In genomic region chr7:1986366-1987083, GRCh38 we compare ENCODE assay signal across 16 cellular contexts.
DNase-seq lines count a peak whose midpoint lies in the region; ATAC-seq and TF ChIP-seq lines count a peak whose summit lies in the region.
"Had no signal": no experiment of that assay in that cellular context is flagged by ENCODE, and none has a peak within 500 bp of the region (broad histone marks: within the 10 kb centered on the region; RNA-seq: fewer than 3 reads in every experiment).

No MANE protein-coding gene starts in this region.

- H3K9me3 ChIP-seq in spleen: no peaks in the 10 kb centered on the region
- H3K9me3 ChIP-seq in body of pancreas: no peaks in the 10 kb centered on the region
- H3K9me3 ChIP-seq: ascending aorta had no signal

- H3K27ac Mint-ChIP-seq in T-cell: peak overlapping the region; percentile 85 to 86
- peak overlapping the region; percentile 90 for H3K27ac Mint-ChIP-seq in activated naive CD8-positive, alpha-beta T cell treated with anti-CD3 and anti-CD28 coated beads for 36 hours

- ATAC-seq in T-cell (replicated peaks in 1 of 4) (peak; percentile 75 to 90 (median 83)), body of pancreas (no peak)
- ATAC-seq: left lobe of liver had no signal

- in situ Hi-C loops in GM13977 (cut with MboI; ENCODE audit: low pct_unique_long_range_greater_than_20kb, low sequenced_read_pairs, unreplicated experiment): no loop called here

- H3K4me1 ChIP-seq in spleen: peaks cover 0 to 34% (median 10%) of the 10 kb centered on the region in 6 donors
- no peaks in the 10 kb centered on the region for H3K4me1 ChIP-seq in body of pancreas
- H3K4me1 ChIP-seq: ascending aorta had no signal

- no peak for TF ChIP-seq CTCF in spleen (IDR thresholded peaks at IDR 0.05 in 8 of 11, conservative IDR thresholded peaks at IDR 0.05 in 3 of 11)
- no peak for TF ChIP-seq CTCF in body of pancreas (IDR thresholded peaks at IDR 0.05)
- no peak for TF ChIP-seq CTCF in GM13977 (IDR thresholded peaks at IDR 0.05; ENCODE audit: extremely low read depth, insufficient read depth, missing control alignments)

- peaks cover 0 to 23% (median 0%) of the 10 kb centered on the region in 6 donors for H3K36me3 ChIP-seq in spleen
- H3K36me3 ChIP-seq in body of pancreas (replicated peaks in 1 of 2; ENCODE audit: insufficient read depth in 1 of 2, low read depth in 2 of 2): no peaks in the 10 kb centered on the region
- H3K36me3 ChIP-seq: ascending aorta had no signal

- DNase-seq in activated CD8-positive, alpha-beta memory T cell treated with anti-CD3 and anti-CD28 coated beads for 24 hours: peak; percentile 67
- no peak for DNase-seq in activated CD8-positive, alpha-beta memory T cell treated with anti-CD3 and anti-CD28 coated beads, Interleukin-2, amount 50 U/mL, for 48 hours
- peak in 32 of 34 experiments; percentile 10 to 72 (median 47) for DNase-seq in T-cell
- peak; percentile 44 for DNase-seq in activated naive CD8-positive, alpha-beta T cell treated with anti-CD3 and anti-CD28 coated beads for 36 hours
- DNase-seq in spleen: peak; percentile 73
- no peak for DNase-seq in body of pancreas
- DNase-seq in islet precursor cell: no peak
- DNase-seq in GM13977 (ENCODE audit: low spot score): no peak
- DNase-seq: ACHN; MM.1S; NCI-H2081 treated with DMSO at 0.1 percent for 48 hours; NCI-H69; RPMI8226; stimulated activated naive CD4-positive, alpha-beta T cell treated with Interleukin-2 at 50 U/mL for 16 hours had no signal

- intact Hi-C loops in spleen (cut with DNase I; ENCODE audit: low total_unique reads): no loop called here
- intact Hi-C loops in body of pancreas (cut with DNase I): no loop called here

- H3K4me3 ChIP-seq in spleen (no peak overlapping the region), body of pancreas (no peak overlapping the region)
- H3K4me3 ChIP-seq: ascending aorta had no signal

- WGBS in spleen, 5 donors: 88 to 93% (median 92%) methylated on average over 31 of the region's 31 CpGs
- 94 to 95% methylated on average over 22 to 28 of the region's 31 CpGs for WGBS in body of pancreas, 2 donors

- POLR2A ChIA-PET in T-cell (lab: Charles Lee): interaction anchor here in 1 of 2 donors (0.6 to 1.2 kb wide), 4 partner anchors 43 to 333 kb away, joined by 3 to 7 read pairs (median 3); no protein-coding TSS in a partner anchor

- TF ChIP-seq POLR2A in spleen (IDR thresholded peaks at IDR 0.05) (no peak), body of pancreas (IDR thresholded peaks at IDR 0.05) (no peak)

- peaks cover 13% of the 10 kb centered on the region for H3K36me3 Mint-ChIP-seq in T-cell
- H3K36me3 Mint-ChIP-seq in activated naive CD8-positive, alpha-beta T cell treated with anti-CD3 and anti-CD28 coated beads for 36 hours: peaks cover 12% of the 10 kb centered on the region

- peak overlapping the region; percentile 14 to 80 (median 31) for H3K4me3 Mint-ChIP-seq in T-cell
- peak overlapping the region; percentile 32 for H3K4me3 Mint-ChIP-seq in activated naive CD8-positive, alpha-beta T cell treated with anti-CD3 and anti-CD28 coated beads for 36 hours

- H3K9me3 Mint-ChIP-seq in T-cell: no peaks in the 10 kb centered on the region
- H3K9me3 Mint-ChIP-seq in activated naive CD8-positive, alpha-beta T cell treated with anti-CD3 and anti-CD28 coated beads for 36 hours: no peaks in the 10 kb centered on the region

- H3K27ac ChIP-seq in spleen (peak overlapping the region in 5 of 8 donors; percentile 13 to 83 (median 47)), body of pancreas (no peak overlapping the region)
- H3K27ac ChIP-seq: ascending aorta had no signal

- no peaks in the 10 kb centered on the region for H3K27me3 Mint-ChIP-seq in T-cell
- H3K27me3 Mint-ChIP-seq in activated naive CD8-positive, alpha-beta T cell treated with anti-CD3 and anti-CD28 coated beads for 36 hours: no peaks in the 10 kb centered on the region

- H3K27me3 ChIP-seq in spleen (replicated peaks in 1 of 7): no peaks in the 10 kb centered on the region
- H3K27me3 ChIP-seq in body of pancreas: no peaks in the 10 kb centered on the region
- H3K27me3 ChIP-seq: ascending aorta had no signal

- CTCF ChIA-PET in T-cell (lab: Charles Lee): interaction anchor here in 1 of 2 donors (0.6 kb wide), 2 partner anchors 173 to 668 kb away, joined by 3 to 4 read pairs; no protein-coding TSS in a partner anchor

- H3K4me1 Mint-ChIP-seq in T-cell: peaks cover 28 to 49% (median 36%) of the 10 kb centered on the region in 3 donors
- H3K4me1 Mint-ChIP-seq in activated naive CD8-positive, alpha-beta T cell treated with anti-CD3 and anti-CD28 coated beads for 36 hours: peaks cover 14% of the 10 kb centered on the region

Comparison
In these comparisons a context has a peak if more than half of its experiments do, and no peak if none do; other contexts are left out.
1. DNase-seq: peak in activated CD8-positive, alpha-beta memory T cell treated with anti-CD3 and anti-CD28 coated beads for 24 hours (single experiment), T-cell (32 of 34), activated naive CD8-positive, alpha-beta T cell treated with anti-CD3 and anti-CD28 coated beads for 36 hours (single experiment) and spleen (single experiment); none in activated CD8-positive, alpha-beta memory T cell treated with anti-CD3 and anti-CD28 coated beads, Interleukin-2, amount 50 U/mL, for 48 hours (single experiment), body of pancreas (0 of 4), islet precursor cell (single experiment) and GM13977 (single experiment).
2. H3K27ac ChIP-seq: peak in spleen (5 of 8); none in body of pancreas (0 of 4).